ENCODE assay signal across 28 cellular contexts in genomic region chr9:126418608-126419007, GRCh38.
"Had no signal": no experiment of that assay in that cellular context is flagged by ENCODE, and none has a peak within 500 bp of the region (broad histone marks: within the 10 kb centered on the region; RNA-seq: fewer than 3 reads in every experiment).

No MANE protein-coding gene starts in this region.

- FAIRE-seq: urothelium cell line had no signal

- H3K9me3 ChIP-seq: gastroesophageal sphincter, left ventricle myocardium inferior, right lobe of liver, thoracic aorta had no signal

- H3K27me3 ChIP-seq: gastroesophageal sphincter, hepatocyte, right lobe of liver had no signal

- ATAC-seq: activated CD4-positive, CD25-positive, alpha-beta regulatory T cell treated with anti-CD3 and anti-CD28 coated beads, Interleukin-2, amount 50 U/mL, for 24 hours; effector memory CD8-positive, alpha-beta T cell; gastroesophageal sphincter; natural killer cell; right lobe of liver; stimulated activated naive CD8-positive, alpha-beta T cell treated with anti-CD3 and anti-CD28 coated beads, Interleukin-15, Interleukin-2, amounts not matched to agents 100 U/mL and 50 U/mL, for 24 hours; T-helper 17 cell had no signal

- H3K4me3 Mint-ChIP-seq: activated naive CD4-positive, alpha-beta T cell treated with anti-CD3 and anti-CD28 coated beads, Interleukin-2, amount 50 U/mL, for 24 hours; activated T-cell treated with anti-CD3 and anti-CD28 coated beads, Interleukin-2, amount 50 U/mL, for 24 hours; effector memory CD8-positive, alpha-beta T cell; natural killer cell; T-helper 17 cell had no signal

- H3K27ac Mint-ChIP-seq: activated naive CD4-positive, alpha-beta T cell treated with anti-CD3 and anti-CD28 coated beads, Interleukin-2, amount 50 U/mL, for 24 hours; activated T-cell treated with anti-CD3 and anti-CD28 coated beads, Interleukin-2, amount 50 U/mL, for 24 hours; natural killer cell; T-helper 17 cell had no signal

- H3K27ac ChIP-seq: gastroesophageal sphincter, hepatocyte, left ventricle myocardium inferior, right lobe of liver, thoracic aorta, WERI-Rb-1 had no signal

- H3K4me3 ChIP-seq: gastroesophageal sphincter, hepatocyte, left ventricle myocardium inferior, lung, right lobe of liver, thoracic aorta had no signal

- H3K27me3 Mint-ChIP-seq: activated naive CD4-positive, alpha-beta T cell treated with anti-CD3 and anti-CD28 coated beads, Interleukin-2, amount 50 U/mL, for 24 hours; activated T-cell treated with anti-CD3 and anti-CD28 coated beads, Interleukin-2, amount 50 U/mL, for 24 hours; effector memory CD8-positive, alpha-beta T cell; T-helper 17 cell had no signal

- H3K4me1 ChIP-seq: right lobe of liver had no signal

- H3K4me2 ChIP-seq: hepatocyte had no signal

- H3K36me3 Mint-ChIP-seq: activated naive CD4-positive, alpha-beta T cell treated with anti-CD3 and anti-CD28 coated beads, Interleukin-2, amount 50 U/mL, for 24 hours; natural killer cell had no signal

- H3K79me2 ChIP-seq: hepatocyte had no signal

- H2AFZ ChIP-seq: hepatocyte had no signal

- H3K9me3 Mint-ChIP-seq: activated naive CD4-positive, alpha-beta T cell treated with anti-CD3 and anti-CD28 coated beads, Interleukin-2, amount 50 U/mL, for 24 hours; activated T-cell treated with anti-CD3 and anti-CD28 coated beads, Interleukin-2, amount 50 U/mL, for 24 hours; effector memory CD8-positive, alpha-beta T cell; natural killer cell had no signal

- DNase-seq: activated CD4-positive, alpha-beta T cell treated with anti-CD3 and anti-CD28 coated beads for 48 hours; activated CD4-positive, alpha-beta T cell treated with anti-CD3 and anti-CD28 coated beads, Interleukin-2, amount 50 U/mL, for 48 hours; activated CD8-positive, alpha-beta memory T cell treated with anti-CD3 and anti-CD28 coated beads for 24 hours; activated CD8-positive, alpha-beta memory T cell treated with anti-CD3 and anti-CD28 coated beads, Interleukin-2, amount 50 U/mL, for 48 hours; activated gamma-delta T cell treated with Interleukin-2 at 50 U/mL for 16 hours; activated T-cell treated with anti-CD3 and anti-CD28 coated beads, Interleukin-2, amount 50 U/mL, for 24 hours; anterior cingulate cortex; cortex of kidney; effector memory CD8-positive, alpha-beta T cell; erythroblast; islet precursor cell; left ventricle myocardium inferior; mesendoderm; natural killer cell; stimulated activated CD4-positive, alpha-beta T cell treated with anti-CD3 and anti-CD28 coated beads, Interleukin-2, amount 100 ng/mL, for 48 hours; stimulated activated naive CD8-positive, alpha-beta T cell treated with anti-CD3 and anti-CD28 coated beads, Interleukin-15, Interleukin-2, amounts not matched to agents 100 U/mL and 50 U/mL, for 24 hours; T-helper 17 cell; T1000; trophoblast cell; WERI-Rb-1 had no signal
